Comparison of ENCODE assay signal across 13 cellular contexts in genomic region chr16:53817117-53817516, GRCh38.
DNase-seq lines count a peak whose midpoint lies in the region; ATAC-seq, FAIRE-seq and TF ChIP-seq lines count a peak whose summit lies in the region.
"Had no signal": no experiment of that assay in that cellular context is flagged by ENCODE, and none has a peak within 500 bp of the region (broad histone marks: within the 10 kb centered on the region; RNA-seq: fewer than 3 reads in every experiment).

No MANE protein-coding gene starts in this region.

- H3K27me3 ChIP-seq in Karpas-422 (ENCODE audit: low read length): no peaks in the 10 kb centered on the region
- H3K27me3 ChIP-seq: BLaER1, body of pancreas, heart right ventricle had no signal

- no peak overlapping the region for H3K9ac ChIP-seq in Karpas-422 (ENCODE audit: low read length)
- H3K9ac ChIP-seq: BLaER1 had no signal

- H2AFZ ChIP-seq in Karpas-422 (ENCODE audit: low read length): no peak overlapping the region

- TF ChIP-seq RAD21 in A549 (conservative IDR thresholded peaks at IDR 0.05 in 1 of 2, IDR thresholded peaks at IDR 0.05 in 1 of 2): no peak

- FAIRE-seq in A549 (lab: Jason Lieb, UNC): peak; percentile 83

- intact Hi-C loops in MCF 10A (cut with micrococcal nuclease): loop anchor here (5.0 kb wide), 2 partner anchors 35 to 50 kb away; no protein-coding TSS in a partner anchor

- no peaks in the 10 kb centered on the region for H3K27me3 Mint-ChIP-seq in MCF 10A (ENCODE audit: insufficient read depth, unreplicated experiment)
- no peaks in the 10 kb centered on the region for H3K27me3 Mint-ChIP-seq in activated T-cell treated with anti-CD3 and anti-CD28 coated beads, Interleukin-2, amount 50 U/mL, for 4 hours (ENCODE audit: low read depth)
- H3K27me3 Mint-ChIP-seq: natural killer cell treated with Interleukin-12 subunit alpha and Interleukin-12 subunit beta and Interleukin-15 and Interleukin-18, amount 100 ng/mL, for 72 hours; type B pancreatic cell had no signal

- no peaks in the 10 kb centered on the region for H3K36me3 ChIP-seq in Karpas-422 (ENCODE audit: insufficient read depth, low read length)

- H3K4me2 ChIP-seq in A549 (peak overlapping the region; percentile 68), Karpas-422 (ENCODE audit: low read depth, low read length, poor library complexity, severe bottlenecking) (no peak overlapping the region)
- H3K4me2 ChIP-seq: BLaER1 had no signal

- H3K79me2 ChIP-seq in Karpas-422 (ENCODE audit: low read length): peaks cover 71% of the 10 kb centered on the region

- H3K9me3 ChIP-seq in A549 (no peaks in the 10 kb centered on the region), Karpas-422 (ENCODE audit: low read length) (no peaks in the 10 kb centered on the region)
- H3K9me3 ChIP-seq: BLaER1, body of pancreas, heart right ventricle had no signal

- TF ChIP-seq CTCF in A549 (IDR thresholded peaks at IDR 0.05) (no peak), MCF 10A (IDR thresholded peaks at IDR 0.05; ENCODE audit: unreplicated experiment) (no peak)

- peaks cover 31% of the 10 kb centered on the region for H3K4me1 Mint-ChIP-seq in MCF 10A (ENCODE audit: insufficient read depth, unreplicated experiment)
- H3K4me1 Mint-ChIP-seq in activated T-cell treated with anti-CD3 and anti-CD28 coated beads, Interleukin-2, amount 50 U/mL, for 4 hours (ENCODE audit: low read depth): peaks cover 12% of the 10 kb centered on the region

- no TSS peak for BruUV-seq in MCF 10A (replicated peaks; lab: Mats Ljungman, UMichigan)

- no peaks in the 10 kb centered on the region for H4K20me1 ChIP-seq in Karpas-422 (ENCODE audit: insufficient read depth, low read depth, low read length)
- H4K20me1 ChIP-seq: BLaER1 had no signal

- ATAC-seq in A549: peak; percentile 93 to 97
- no peak for ATAC-seq in GM21737 (IDR thresholded peaks at IDR 0.05; ENCODE audit: unreplicated experiment)
- ATAC-seq in activated T-cell treated with anti-CD3 and anti-CD28 coated beads, Interleukin-2, amount 50 U/mL, for 4 hours: no peak
- ATAC-seq: body of pancreas; heart right ventricle; natural killer cell treated with Interleukin-12 subunit alpha and Interleukin-12 subunit beta and Interleukin-15 and Interleukin-18, amount 100 ng/mL, for 72 hours had no signal

- POLR2A ChIA-PET in A549 (lab: Yijun Ruan, JAX) (interaction anchor here (0.8 to 1.6 kb wide), 3 partner anchors 8 to 1114 kb away, joined by 3 to 5 read pairs (median 3); partner anchors contain the start of gene IRX5), MCF 10A (lab: Yijun Ruan, JAX) (interaction anchor here (0.6 to 3.3 kb wide), 19 partner anchors 9 to 1118 kb away, joined by 3 to 23 read pairs (median 4); partner anchors contain the start of gene IRX5)

- peaks cover 6% of the 10 kb centered on the region for H3K9me3 Mint-ChIP-seq in MCF 10A (ENCODE audit: unreplicated experiment)
- H3K9me3 Mint-ChIP-seq in activated T-cell treated with anti-CD3 and anti-CD28 coated beads, Interleukin-2, amount 50 U/mL, for 4 hours: peaks cover 4% of the 10 kb centered on the region
- H3K9me3 Mint-ChIP-seq: natural killer cell treated with Interleukin-12 subunit alpha and Interleukin-12 subunit beta and Interleukin-15 and Interleukin-18, amount 100 ng/mL, for 72 hours had no signal

- CTCF ChIA-PET in A549 (lab: Yijun Ruan, JAX) (interaction anchor here (0.9 to 1.8 kb wide), 4 partner anchors 28 to 125 kb away, joined by 3 to 7 read pairs (median 4); no protein-coding TSS in a partner anchor), MCF 10A (lab: Yijun Ruan, JAX) (interaction anchor here (0.5 to 1.2 kb wide), 8 partner anchors 12 to 317 kb away, joined by 3 to 6 read pairs (median 5); no protein-coding TSS in a partner anchor)

- H3K36me3 Mint-ChIP-seq in MCF 10A (ENCODE audit: insufficient read depth, unreplicated experiment): peaks cover 26% of the 10 kb centered on the region
- peaks cover 25% of the 10 kb centered on the region for H3K36me3 Mint-ChIP-seq in activated T-cell treated with anti-CD3 and anti-CD28 coated beads, Interleukin-2, amount 50 U/mL, for 4 hours (ENCODE audit: insufficient read depth)

- no peak overlapping the region for H3K4me3 Mint-ChIP-seq in MCF 10A (ENCODE audit: unreplicated experiment)
- H3K4me3 Mint-ChIP-seq in activated T-cell treated with anti-CD3 and anti-CD28 coated beads, Interleukin-2, amount 50 U/mL, for 4 hours: no peak overlapping the region
- H3K4me3 Mint-ChIP-seq: natural killer cell treated with Interleukin-12 subunit alpha and Interleukin-12 subunit beta and Interleukin-15 and Interleukin-18, amount 100 ng/mL, for 72 hours; type B pancreatic cell had no signal

- TF ChIP-seq POLR2A in A549 (IDR thresholded peaks at IDR 0.05; ENCODE audit: low read length): no peak

- TF ChIP-seq EP300 in A549 (IDR thresholded peaks at IDR 0.05): peak in 1 of 2 experiments; percentile 50; a peak in 1 of 5 replicates

- peaks cover 43% of the 10 kb centered on the region for H3K4me1 ChIP-seq in A549
- peaks cover 23% of the 10 kb centered on the region for H3K4me1 ChIP-seq in Karpas-422 (ENCODE audit: low read length)
- H3K4me1 ChIP-seq: BLaER1 had no signal

- H3K27ac Mint-ChIP-seq in MCF 10A (ENCODE audit: low read depth, unreplicated experiment): peak overlapping the region; percentile 74
- H3K27ac Mint-ChIP-seq: natural killer cell treated with Interleukin-12 subunit alpha and Interleukin-12 subunit beta and Interleukin-15 and Interleukin-18, amount 100 ng/mL, for 72 hours; type B pancreatic cell had no signal

- H3K9me2 ChIP-seq in Karpas-422 (replicated peaks; ENCODE audit: insufficient read depth, low read length): no peaks in the 10 kb centered on the region

- H3K27ac ChIP-seq in A549: peak overlapping the region; percentile 82 to 91
- no peak overlapping the region for H3K27ac ChIP-seq in Karpas-422 (ENCODE audit: low read length)
- H3K27ac ChIP-seq: BLaER1, heart right ventricle had no signal

- DNase-seq in A549 (ENCODE audit: low read depth in 1 of 2, low spot score in 1 of 2) (peak; percentile 62 to 82), HT1080 (ENCODE audit: low read depth) (peak; percentile 82), MCF 10A (ENCODE audit: unreplicated experiment) (peak; percentile 89), kidney tubule cell (ENCODE audit: low spot score) (peak; percentile 81), Karpas-422 (no peak), NCI-H128 (lab: John Stamatoyannopoulos, UW; ENCODE audit: unreplicated experiment) (no peak)
- DNase-seq in activated T-cell treated with anti-CD3 and anti-CD28 coated beads, Interleukin-2, amount 50 U/mL, for 4 hours: no peak
- DNase-seq: heart right ventricle had no signal

- H3K4me3 ChIP-seq in A549 (no peak overlapping the region), Karpas-422 (ENCODE audit: low read length) (no peak overlapping the region)
- H3K4me3 ChIP-seq: BLaER1, body of pancreas, heart right ventricle had no signal

- WGBS in A549 (ENCODE audit: missing lambda C conversion rate): under 1% methylated on average over 5 of the region's 5 CpGs

TF ChIP-seq in A549, 52 proteins besides CTCF, POLR2A, EP300 and RAD21 (continues in another document):
- TF ChIP-seq MAZ (IDR thresholded peaks at IDR 0.05; ENCODE audit: borderline replicate concordance, low read depth, low read length) (no peak), RNF2 (IDR thresholded peaks at IDR 0.05; ENCODE audit: borderline replicate concordance, low read depth) (no peak), JUN (IDR thresholded peaks at IDR 0.05) (peak in 1 of 2 experiments; percentile 64; a peak in 2 of 5 replicates), EHF (CRISPR knock-in tag; IDR thresholded peaks at IDR 0.05) (no peak), TFCP2L1 (CRISPR knock-in tag; IDR thresholded peaks at IDR 0.05) (no peak), JUNB (IDR thresholded peaks at IDR 0.05) (peak; percentile 49), ATOH8 (CRISPR knock-in tag; IDR thresholded peaks at IDR 0.05; ENCODE audit: low read depth) (no peak), BCL3 (IDR thresholded peaks at IDR 0.05) (no peak)
- TF ChIP-seq, protein P1, sequence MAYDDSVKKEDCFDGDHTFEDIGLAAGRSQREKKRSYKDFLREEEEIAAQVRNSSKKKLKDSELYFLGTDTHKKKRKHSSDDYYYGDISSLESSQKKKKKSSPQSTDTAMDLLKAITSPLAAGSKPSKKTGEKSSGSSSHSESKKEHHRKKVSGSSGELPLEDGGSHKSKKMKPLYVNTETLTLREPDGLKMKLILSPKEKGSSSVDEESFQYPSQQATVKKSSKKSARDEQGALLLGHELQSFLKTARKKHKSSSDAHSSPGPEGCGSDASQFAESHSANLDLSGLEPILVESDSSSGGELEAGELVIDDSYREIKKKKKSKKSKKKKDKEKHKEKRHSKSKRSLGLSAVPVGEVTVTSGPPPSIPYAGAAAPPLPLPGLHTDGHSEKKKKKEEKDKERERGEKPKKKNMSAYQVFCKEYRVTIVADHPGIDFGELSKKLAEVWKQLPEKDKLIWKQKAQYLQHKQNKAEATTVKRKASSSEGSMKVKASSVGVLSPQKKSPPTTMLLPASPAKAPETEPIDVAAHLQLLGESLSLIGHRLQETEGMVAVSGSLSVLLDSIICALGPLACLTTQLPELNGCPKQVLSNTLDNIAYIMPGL (CRISPR knock-in tag; IDR thresholded peaks at IDR 0.05; ENCODE audit: borderline replicate concordance): no peak
- TF ChIP-seq, protein P2, sequence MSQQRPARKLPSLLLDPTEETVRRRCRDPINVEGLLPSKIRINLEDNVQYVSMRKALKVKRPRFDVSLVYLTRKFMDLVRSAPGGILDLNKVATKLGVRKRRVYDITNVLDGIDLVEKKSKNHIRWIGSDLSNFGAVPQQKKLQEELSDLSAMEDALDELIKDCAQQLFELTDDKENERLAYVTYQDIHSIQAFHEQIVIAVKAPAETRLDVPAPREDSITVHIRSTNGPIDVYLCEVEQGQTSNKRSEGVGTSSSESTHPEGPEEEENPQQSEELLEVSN (IDR thresholded peaks at IDR 0.05; ENCODE audit: borderline replicate concordance, low read depth): no peak

Comparison
In these comparisons a context has a peak if more than half of its experiments do, and no peak if none do; other contexts are left out.
1. ATAC-seq: peak in A549 (2 of 2); none in GM21737 (single experiment) and activated T-cell treated with anti-CD3 and anti-CD28 coated beads, Interleukin-2, amount 50 U/mL, for 4 hours (0 of 2).
2. DNase-seq: peak in A549 (2 of 2), HT1080 (single experiment), MCF 10A (single experiment) and kidney tubule cell (single experiment); none in Karpas-422 (single experiment), NCI-H128 (single experiment) and activated T-cell treated with anti-CD3 and anti-CD28 coated beads, Interleukin-2, amount 50 U/mL, for 4 hours (single experiment).